2 cellular contexts compared by ENCODE assay signal in genomic region chr14:52883658-52884057, GRCh38.
TF ChIP-seq lines count a peak whose summit lies in the region.

No MANE protein-coding gene starts in this region.

TF ChIP-seq in GM23338, 12 proteins besides CTCF, POLR2A, EP300 and RAD21 (continued from another document):
- TF ChIP-seq ZNF462 (CRISPR knock-in tag; IDR thresholded peaks at IDR 0.05) (no peak), POLR2AphosphoS5 (IDR thresholded peaks at IDR 0.05; ENCODE audit: low read depth) (no peak), REST (IDR thresholded peaks at IDR 0.05; ENCODE audit: unreplicated experiment) (no peak), ZNF114 (CRISPR knock-in tag; IDR thresholded peaks at IDR 0.05) (no peak), ETS1 (IDR thresholded peaks at IDR 0.05) (no peak), EZH2phosphoT487 (IDR thresholded peaks at IDR 0.05; ENCODE audit: unreplicated experiment) (no peak)

TF ChIP-seq in WTC11, 78 proteins besides CTCF, POLR2A, EP300 and RAD21 (continued from another document):
- no peak for TF ChIP-seq AFF4 (CRISPR knock-in tag; IDR thresholded peaks at IDR 0.05; ENCODE audit: borderline replicate concordance)
TF ChIP-seq in WTC11: peak in this region for 0.
